In genomic region chr13:73870970-73871935, GRCh38 we compare ENCODE assay signal across 9 cellular contexts.
DNase-seq lines count a peak whose midpoint lies in the region; ATAC-seq, FAIRE-seq and TF ChIP-seq lines count a peak whose summit lies in the region.
"Had no signal": no experiment of that assay in that cellular context is flagged by ENCODE, and none has a peak within 500 bp of the region (broad histone marks: within the 10 kb centered on the region; RNA-seq: fewer than 3 reads in every experiment).

No MANE protein-coding gene starts in this region.

- peak in 1 of 3 donors; percentile 4 for DNase-seq in CD4-positive, CD25-positive, alpha-beta regulatory T cell
- DNase-seq in HTR-8/SVneo (ENCODE audit: insufficient read length, low spot score) (peak; percentile 17), bronchial epithelial cell (ENCODE audit: low read depth) (peak; percentile 13), mesenchymal stem cell (peak; percentile 89), COLO668 (lab: John Stamatoyannopoulos, UW; ENCODE audit: unreplicated experiment) (no peak), gastrocnemius medialis (no peak), NCI-H526 (lab: John Stamatoyannopoulos, UW) (no peak)
- DNase-seq: head of caudate nucleus had no signal

- no peak for TF ChIP-seq CTCF in bronchial epithelial cell (IDR thresholded peaks at IDR 0.05; ENCODE audit: insufficient read depth, low read length, severe bottlenecking)
- TF ChIP-seq CTCF in gastrocnemius medialis (IDR thresholded peaks at IDR 0.05 in 4 of 5, conservative IDR thresholded peaks at IDR 0.05 in 1 of 5) = no peak

- H3K18ac ChIP-seq in mesenchymal stem cell (ENCODE audit: low read depth in 1 of 2, low read length in 2 of 2) = peak overlapping the region; percentile 14 to 29

- peak overlapping the region; percentile 62 to 78 (median 67) for H3K27ac Mint-ChIP-seq in CD4-positive, CD25-positive, alpha-beta regulatory T cell

- peak; percentile 52 to 63 for ATAC-seq in CD4-positive, CD25-positive, alpha-beta regulatory T cell (ENCODE audit: low read depth in 2 of 2)
- no peak for ATAC-seq in GM21723 (IDR thresholded peaks at IDR 0.05; ENCODE audit: unreplicated experiment)
- ATAC-seq in gastrocnemius medialis = no peak

- H4K91ac ChIP-seq in mesenchymal stem cell (ENCODE audit: low read length) = no peak overlapping the region

- peaks cover 24 to 59% (median 37%) of the 10 kb centered on the region in 4 donors for H3K4me1 Mint-ChIP-seq in CD4-positive, CD25-positive, alpha-beta regulatory T cell

- peak; percentile 38 for FAIRE-seq in HTR-8/SVneo (lab: Jason Lieb, UNC)
- FAIRE-seq in bronchial epithelial cell (lab: Jason Lieb, UNC) = peak; percentile 7

- no peaks in the 10 kb centered on the region for H3K27me3 Mint-ChIP-seq in CD4-positive, CD25-positive, alpha-beta regulatory T cell

- H3K4me3 ChIP-seq in CD4-positive, CD25-positive, alpha-beta regulatory T cell (ENCODE audit: low read depth, low read length) = no peak overlapping the region
- H3K4me3 ChIP-seq in bronchial epithelial cell (ENCODE audit: low read depth, low read length) (no peak overlapping the region), mesenchymal stem cell (ENCODE audit: insufficient read depth in 1 of 2, low read depth in 1 of 2, low read length in 2 of 2) (no peak overlapping the region), gastrocnemius medialis (no peak overlapping the region)

- H3K27ac ChIP-seq in CD4-positive, CD25-positive, alpha-beta regulatory T cell (ENCODE audit: insufficient read depth, low read length, poor library complexity, severe bottlenecking) = no peak overlapping the region
- H3K27ac ChIP-seq in mesenchymal stem cell (ENCODE audit: low read length, poor library complexity, severe bottlenecking) (peak overlapping the region; percentile 54), gastrocnemius medialis (no peak overlapping the region)

- H3K4me2 ChIP-seq in mesenchymal stem cell (ENCODE audit: low read length, poor library complexity, severe bottlenecking) = peak overlapping the region; percentile 57

- 48% methylated on average over 9 of the region's 15 CpGs for WGBS in mesenchymal stem cell

- H3K36me3 ChIP-seq in CD4-positive, CD25-positive, alpha-beta regulatory T cell (ENCODE audit: control insufficient read depth, insufficient read depth, low read length) = no peaks in the 10 kb centered on the region
- no peaks in the 10 kb centered on the region for H3K36me3 ChIP-seq in bronchial epithelial cell (ENCODE audit: control insufficient read depth, insufficient read depth, low read length)
- no peaks in the 10 kb centered on the region for H3K36me3 ChIP-seq in mesenchymal stem cell (ENCODE audit: control insufficient read depth in 1 of 2, insufficient read depth in 2 of 2, low read depth in 1 of 2, low read length in 2 of 2)
- H3K36me3 ChIP-seq in gastrocnemius medialis = no peaks in the 10 kb centered on the region

- H3K27me3 ChIP-seq in CD4-positive, CD25-positive, alpha-beta regulatory T cell (ENCODE audit: control insufficient read depth, insufficient read depth, low read length) = no peaks in the 10 kb centered on the region
- no peaks in the 10 kb centered on the region for H3K27me3 ChIP-seq in bronchial epithelial cell (ENCODE audit: control insufficient read depth, insufficient read depth, low read length)
- no peaks in the 10 kb centered on the region for H3K27me3 ChIP-seq in mesenchymal stem cell (ENCODE audit: control insufficient read depth in 1 of 2, insufficient read depth in 1 of 2, low read length in 2 of 2)
- H3K27me3 ChIP-seq in gastrocnemius medialis = no peaks in the 10 kb centered on the region

- H3K4me1 ChIP-seq in CD4-positive, CD25-positive, alpha-beta regulatory T cell (ENCODE audit: control insufficient read depth, insufficient read depth, low read length, poor library complexity, severe bottlenecking) = no peaks in the 10 kb centered on the region
- peaks cover 1% of the 10 kb centered on the region for H3K4me1 ChIP-seq in mesenchymal stem cell (ENCODE audit: control insufficient read depth, insufficient read depth, low read depth, low read length)
- H3K4me1 ChIP-seq in gastrocnemius medialis = no peaks in the 10 kb centered on the region

- no peak overlapping the region for H3K23ac ChIP-seq in mesenchymal stem cell (ENCODE audit: low read length in 2 of 2)

- H2BK120ac ChIP-seq in mesenchymal stem cell (ENCODE audit: low read depth, low read length) = no peak overlapping the region

- no peak overlapping the region for H2AK5ac ChIP-seq in mesenchymal stem cell (ENCODE audit: low read length, severe bottlenecking)

- H3K4ac ChIP-seq in mesenchymal stem cell (ENCODE audit: low read depth in 1 of 2, low read length in 2 of 2) = no peak overlapping the region

- H4K8ac ChIP-seq in mesenchymal stem cell (ENCODE audit: low read length) = peak overlapping the region; percentile 35

- no peak for TF ChIP-seq POLR2A in gastrocnemius medialis (IDR thresholded peaks at IDR 0.05)

- H2BK12ac ChIP-seq in mesenchymal stem cell (ENCODE audit: low read length in 2 of 2) = no peak overlapping the region

- H2BK5ac ChIP-seq in mesenchymal stem cell (ENCODE audit: low read depth, low read length, poor library complexity, severe bottlenecking) = no peak overlapping the region

- H3K9me3 Mint-ChIP-seq in CD4-positive, CD25-positive, alpha-beta regulatory T cell = no peaks in the 10 kb centered on the region

- H3K9ac ChIP-seq in mesenchymal stem cell (ENCODE audit: low read length) = peak overlapping the region; percentile 8

- no peaks in the 10 kb centered on the region for H3K9me3 ChIP-seq in CD4-positive, CD25-positive, alpha-beta regulatory T cell (ENCODE audit: control insufficient read depth in 2 of 2, low read length in 2 of 2)
- H3K9me3 ChIP-seq in mesenchymal stem cell (ENCODE audit: control insufficient read depth, low read length) (no peaks in the 10 kb centered on the region), gastrocnemius medialis (no peaks in the 10 kb centered on the region)

- H2BK15ac ChIP-seq in mesenchymal stem cell (ENCODE audit: low read depth, poor library complexity, severe bottlenecking) = no peak overlapping the region

- H2AFZ ChIP-seq in mesenchymal stem cell (ENCODE audit: low read depth, low read length) = no peak overlapping the region

- intact Hi-C loops in gastrocnemius medialis (cut with DNase I; ENCODE audit: low total_unique reads) = no loop called here

- H3K14ac ChIP-seq in mesenchymal stem cell (ENCODE audit: low read length in 2 of 2) = no peak overlapping the region

- peaks cover 5% of the 10 kb centered on the region for H3K79me1 ChIP-seq in mesenchymal stem cell (replicated peaks; ENCODE audit: low read length, poor library complexity, severe bottlenecking)

- H3K4me3 Mint-ChIP-seq in CD4-positive, CD25-positive, alpha-beta regulatory T cell = peak overlapping the region in 1 of 4 donors; percentile 33

- H3K36me3 Mint-ChIP-seq in CD4-positive, CD25-positive, alpha-beta regulatory T cell = peaks cover 7% of the 10 kb centered on the region

- in situ Hi-C loops in gastrocnemius medialis (cut with MboI; ENCODE audit: low sequenced_read_pairs in 4 of 4) = no loop called here

Comparison
In these comparisons a context has a peak if more than half of its experiments do, and no peak if none do; other contexts are left out.
1. ATAC-seq: peak in CD4-positive, CD25-positive, alpha-beta regulatory T cell (2 of 2); none in GM21723 (single experiment) and gastrocnemius medialis (0 of 2).
2. DNase-seq: peak in HTR-8/SVneo (single experiment), bronchial epithelial cell (single experiment) and mesenchymal stem cell (single experiment); none in COLO668 (single experiment), gastrocnemius medialis (0 of 2) and NCI-H526 (0 of 2).